Comparison of ENCODE assay signal across 21 cellular contexts in genomic region chr21:18986197-18986596, GRCh38.
DNase-seq lines count a peak whose midpoint lies in the region; ATAC-seq and TF ChIP-seq lines count a peak whose summit lies in the region.
"Had no signal": no experiment of that assay in that cellular context is flagged by ENCODE, and none has a peak within 500 bp of the region (broad histone marks: within the 10 kb centered on the region; RNA-seq: fewer than 3 reads in every experiment).

No MANE protein-coding gene starts in this region.

- H3K36me3 ChIP-seq in muscle layer of colon (ENCODE audit: insufficient read depth, low read length) (no peaks in the 10 kb centered on the region), transverse colon (no peaks in the 10 kb centered on the region), aorta (ENCODE audit: control insufficient read depth in 1 of 2, insufficient read depth in 2 of 2, low read length in 1 of 2) (no peaks in the 10 kb centered on the region)
- H3K36me3 ChIP-seq: BLaER1 treated with 17β-estradiol and CSF1 and Interleukin-3, amounts not matched to agents 10 nM and 100 nM had no signal

- H3K27me3 ChIP-seq in muscle layer of colon (ENCODE audit: control insufficient read depth in 1 of 2, insufficient read depth in 2 of 2, low read length in 2 of 2) (no peaks in the 10 kb centered on the region), transverse colon (no peaks in the 10 kb centered on the region), aorta (ENCODE audit: control insufficient read depth in 1 of 2, insufficient read depth in 2 of 2, low read length in 1 of 2) (no peaks in the 10 kb centered on the region)
- H3K27me3 ChIP-seq: BLaER1 treated with 17β-estradiol and CSF1 and Interleukin-3, amounts not matched to agents 10 nM and 100 nM had no signal

- H3K9me3 ChIP-seq in muscle layer of colon (ENCODE audit: low read length) (no peaks in the 10 kb centered on the region), transverse colon (no peaks in the 10 kb centered on the region), aorta (ENCODE audit: control insufficient read depth, low read length) (no peaks in the 10 kb centered on the region)
- H3K9me3 ChIP-seq: SK-N-SH had no signal

- no peaks in the 10 kb centered on the region for H3K36me3 Mint-ChIP-seq in activated CD8-positive, alpha-beta memory T cell treated with anti-CD3 and anti-CD28 coated beads, Interleukin-2, amount 10 ng/mL, durations not matched to agents 7 days and 5 days
- H3K36me3 Mint-ChIP-seq: CD8-positive, alpha-beta T cell; IgD-negative memory B cell had no signal

- in situ Hi-C loops in transverse colon (cut with MboI; ENCODE audit: low pct_ligation_motif_present in 1 of 4, low pct_unique_long_range_greater_than_20kb in 1 of 4, low sequenced_read_pairs in 3 of 4) = no loop called here

- H3K27ac Mint-ChIP-seq in activated CD8-positive, alpha-beta memory T cell treated with anti-CD3 and anti-CD28 coated beads, Interleukin-2, amount 10 ng/mL, durations not matched to agents 7 days and 5 days = no peak overlapping the region
- H3K27ac Mint-ChIP-seq: CD8-positive, alpha-beta T cell; IgD-negative memory B cell had no signal

- no peaks in the 10 kb centered on the region for H3K27me3 Mint-ChIP-seq in activated CD8-positive, alpha-beta memory T cell treated with anti-CD3 and anti-CD28 coated beads, Interleukin-2, amount 10 ng/mL, durations not matched to agents 7 days and 5 days
- H3K27me3 Mint-ChIP-seq: IgD-negative memory B cell had no signal

- TF ChIP-seq EP300 in transverse colon (IDR thresholded peaks at IDR 0.05; ENCODE audit: low read depth) = no peak

- no peaks in the 10 kb centered on the region for H3K4me1 Mint-ChIP-seq in activated CD8-positive, alpha-beta memory T cell treated with anti-CD3 and anti-CD28 coated beads, Interleukin-2, amount 10 ng/mL, durations not matched to agents 7 days and 5 days
- H3K4me1 Mint-ChIP-seq: IgD-negative memory B cell had no signal

- H3K27ac ChIP-seq in caudate nucleus (ENCODE audit: low read depth, low read length) (peak overlapping the region; percentile 44), muscle layer of colon (ENCODE audit: low read depth, low read length) (peak overlapping the region; percentile 66), transverse colon (peak overlapping the region; percentile 12 to 78 (median 60)), aorta (ENCODE audit: low read depth in 1 of 2, low read length in 2 of 2) (no peak overlapping the region)
- H3K27ac ChIP-seq: BLaER1 treated with 17β-estradiol and CSF1 and Interleukin-3, amounts not matched to agents 10 nM and 100 nM; RWPE1 had no signal

- ATAC-seq in aorta (ENCODE audit: low FRiP score) = no peak
- ATAC-seq in activated CD8-positive, alpha-beta memory T cell treated with anti-CD3 and anti-CD28 coated beads, Interleukin-2, amount 10 ng/mL, durations not matched to agents 7 days and 5 days = no peak
- ATAC-seq: CD8-positive, alpha-beta T cell; HCT116 had no signal

- peak; percentile 47 to 75 for DNase-seq in NCI-H446 (lab: John Stamatoyannopoulos, UW)
- peak in 4 of 61 donors; percentile 0 to 30 (median 6) for DNase-seq in caudate nucleus (lab: John Stamatoyannopoulos, UW)
- DNase-seq in transverse colon = no peak
- no peak for DNase-seq in aorta
- DNase-seq in stimulated activated CD4-positive, alpha-beta T cell treated with anti-CD3 and anti-CD28 coated beads, Interleukin-4, amount 100 ng/mL, for 24 hours = no peak
- no peak for DNase-seq in activated CD8-positive, alpha-beta memory T cell treated with anti-CD3 and anti-CD28 coated beads, Interleukin-2, amount 10 ng/mL, durations not matched to agents 7 days and 5 days
- DNase-seq: CD8-positive, alpha-beta T cell; GF-D8; NCI-H1417; NCI-H1694 treated with DMSO at 0.1 percent for 48 hours; NCI-H2081 treated with DMSO at 0.1 percent for 48 hours; NCI-H510A; NCI-H748 treated with DMSO at 0.1 percent for 48 hours; NK-92 treated with Interleukin-12 subunit alpha and Interleukin-12 subunit beta, amount 100 ng/mL, for 24 hours; SHP77 treated with DMSO at 0.1 percent for 48 hours; SK-N-SH had no signal

- intact Hi-C loops in transverse colon (cut with DNase I; ENCODE audit: low total_unique reads) (no loop called here), aorta (cut with DNase I) (no loop called here)

- H3K4me1 ChIP-seq in muscle layer of colon (ENCODE audit: insufficient read depth, low read length) (peaks cover 40% of the 10 kb centered on the region), transverse colon (no peaks in the 10 kb centered on the region), aorta (ENCODE audit: control insufficient read depth in 1 of 2, insufficient read depth in 2 of 2, low read length in 2 of 2) (no peaks in the 10 kb centered on the region)
- H3K4me1 ChIP-seq: BLaER1 treated with 17β-estradiol and CSF1 and Interleukin-3, amounts not matched to agents 10 nM and 100 nM had no signal

- H3K9ac ChIP-seq in muscle layer of colon (ENCODE audit: low read length) = no peak overlapping the region
- H3K9ac ChIP-seq: BLaER1 treated with 17β-estradiol and CSF1 and Interleukin-3, amounts not matched to agents 10 nM and 100 nM; SK-N-SH had no signal

- peaks cover 11% of the 10 kb centered on the region for H3K9me3 Mint-ChIP-seq in activated CD8-positive, alpha-beta memory T cell treated with anti-CD3 and anti-CD28 coated beads, Interleukin-2, amount 10 ng/mL, durations not matched to agents 7 days and 5 days (ENCODE audit: low read depth)

- TF ChIP-seq CTCF in transverse colon (IDR thresholded peaks at IDR 0.05) = no peak

- no peak overlapping the region for H3K4me3 Mint-ChIP-seq in activated CD8-positive, alpha-beta memory T cell treated with anti-CD3 and anti-CD28 coated beads, Interleukin-2, amount 10 ng/mL, durations not matched to agents 7 days and 5 days
- H3K4me3 Mint-ChIP-seq: CD8-positive, alpha-beta T cell; IgD-negative memory B cell had no signal

- TF ChIP-seq POLR2A in transverse colon (IDR thresholded peaks at IDR 0.05) = no peak

- 32 to 46% methylated on average over 4 of the region's 4 CpGs for WGBS in transverse colon (ENCODE audit: low coverage in 1 of 2), 2 donors
- 5 to 9% methylated on average over 4 of the region's 4 CpGs for WGBS in aorta, 2 donors

- CTCF ChIA-PET in activated CD8-positive, alpha-beta memory T cell treated with anti-CD3 and anti-CD28 coated beads, Interleukin-2, amount 10 ng/mL, durations not matched to agents 7 days and 5 days (lab: Charles Lee) = no interaction called here

- H3K4me3 ChIP-seq in muscle layer of colon (ENCODE audit: low read depth in 1 of 2, low read length in 2 of 2) = peak overlapping the region in 1 of 2 donors; percentile 37
- no peak overlapping the region for H3K4me3 ChIP-seq in transverse colon
- H3K4me3 ChIP-seq in aorta (ENCODE audit: low read length in 2 of 2) = no peak overlapping the region
- H3K4me3 ChIP-seq: BLaER1 treated with 17β-estradiol and CSF1 and Interleukin-3, amounts not matched to agents 10 nM and 100 nM had no signal

Comparison
In these comparisons a context has a peak if more than half of its experiments do, and no peak if none do; other contexts are left out.
1. DNase-seq: peak in NCI-H446 (2 of 2); none in transverse colon (single experiment), aorta (0 of 2), stimulated activated CD4-positive, alpha-beta T cell treated with anti-CD3 and anti-CD28 coated beads, Interleukin-4, amount 100 ng/mL, for 24 hours (single experiment) and activated CD8-positive, alpha-beta memory T cell treated with anti-CD3 and anti-CD28 coated beads, Interleukin-2, amount 10 ng/mL, durations not matched to agents 7 days and 5 days (single experiment).
2. H3K27ac ChIP-seq: peak in caudate nucleus (single experiment), muscle layer of colon (single experiment) and transverse colon (4 of 4); none in aorta (0 of 2).